In genomic region chr19:19474950-19475781, GRCh38 we compare ENCODE assay signal across 13 cellular contexts. TPM values are rescaled to one million over a fixed set of nuclear protein-coding genes. Genes with fewer than 3 reads are reported as not detected.
DNase-seq lines count a peak whose midpoint lies in the region; ATAC-seq, FAIRE-seq and TF ChIP-seq lines count a peak whose summit lies in the region.
"Had no signal": no experiment of that assay in that cellular context is flagged by ENCODE, and none has a peak within 500 bp of the region (broad histone marks: within the 10 kb centered on the region; RNA-seq: fewer than 3 reads in every experiment).

No MANE protein-coding gene starts in this region.

- peak overlapping the region; percentile 61 for H3K27ac ChIP-seq in skeletal muscle tissue (ENCODE audit: low read depth, low read length)
- H3K27ac ChIP-seq: body of pancreas had no signal

- H3K4me1 ChIP-seq in skeletal muscle tissue (ENCODE audit: control insufficient read depth in 3 of 3, insufficient read depth in 3 of 3, low read length in 3 of 3): peaks cover 24 to 38% (median 36%) of the 10 kb centered on the region in 3 donors

- peaks cover 0 to 6% (median 0%) of the 10 kb centered on the region in 3 donors for H3K36me3 ChIP-seq in skeletal muscle tissue (ENCODE audit: control insufficient read depth in 3 of 3, insufficient read depth in 3 of 3, low read length in 3 of 3)

- no peak for FAIRE-seq in GM19239 (lab: Jason Lieb, UNC)
- FAIRE-seq: H54, keratinocyte had no signal

- peak overlapping the region; percentile 88 for H3K27ac Mint-ChIP-seq in activated CD8-positive, alpha-beta memory T cell treated with anti-CD3 and anti-CD28 coated beads, Interleukin-2, amount 10 ng/mL, durations not matched to agents 7 days and 5 days
- peak overlapping the region; percentile 64 for H3K27ac Mint-ChIP-seq in activated B cell treated with CpG ODN at 0.5 μM for 24 hours

- peak overlapping the region; percentile 0 to 45 (median 40) for H3K9ac ChIP-seq in skeletal muscle tissue (ENCODE audit: low read depth in 1 of 3, low read length in 3 of 3)
- H3K9ac ChIP-seq: SK-N-SH had no signal

- H3K4me1 Mint-ChIP-seq in activated CD8-positive, alpha-beta memory T cell treated with anti-CD3 and anti-CD28 coated beads, Interleukin-2, amount 10 ng/mL, durations not matched to agents 7 days and 5 days: peaks cover 79% of the 10 kb centered on the region
- peaks cover 67% of the 10 kb centered on the region for H3K4me1 Mint-ChIP-seq in activated B cell treated with CpG ODN at 0.5 μM for 24 hours

- TF ChIP-seq CTCF in activated B cell treated with CpG ODN at 0.5 μM for 24 hours (IDR thresholded peaks at IDR 0.05): no peak

- DNase-seq in activated CD8-positive, alpha-beta memory T cell treated with anti-CD3 and anti-CD28 coated beads, Interleukin-2, amount 10 ng/mL, durations not matched to agents 7 days and 5 days: no peak
- DNase-seq in activated CD8-positive, alpha-beta memory T cell treated with anti-CD3 and anti-CD28 coated beads, Interleukin-2, amount 50 U/mL, for 4 hours: no peak
- DNase-seq in activated B cell treated with CpG ODN at 0.5 μM for 24 hours (no peak), left kidney (ENCODE audit: low read depth, low spot score) (peak; percentile 61), GM19239 (ENCODE audit: insufficient read length, low spot score) (no peak), SKM-1 (lab: John Stamatoyannopoulos, UW; ENCODE audit: unreplicated experiment) (no peak)
- DNase-seq: MM.1S, SK-N-SH had no signal

- H3K9me3 Mint-ChIP-seq in activated CD8-positive, alpha-beta memory T cell treated with anti-CD3 and anti-CD28 coated beads, Interleukin-2, amount 10 ng/mL, durations not matched to agents 7 days and 5 days (ENCODE audit: low read depth): no peaks in the 10 kb centered on the region
- no peaks in the 10 kb centered on the region for H3K9me3 Mint-ChIP-seq in activated B cell treated with CpG ODN at 0.5 μM for 24 hours

- peaks cover 44% of the 10 kb centered on the region for H3K36me3 Mint-ChIP-seq in activated CD8-positive, alpha-beta memory T cell treated with anti-CD3 and anti-CD28 coated beads, Interleukin-2, amount 10 ng/mL, durations not matched to agents 7 days and 5 days
- H3K36me3 Mint-ChIP-seq in activated B cell treated with CpG ODN at 0.5 μM for 24 hours (ENCODE audit: low read depth): peaks cover 37% of the 10 kb centered on the region

- no peak overlapping the region for H3K4me3 Mint-ChIP-seq in activated CD8-positive, alpha-beta memory T cell treated with anti-CD3 and anti-CD28 coated beads, Interleukin-2, amount 10 ng/mL, durations not matched to agents 7 days and 5 days
- peak overlapping the region; percentile 50 for H3K4me3 Mint-ChIP-seq in activated B cell treated with CpG ODN at 0.5 μM for 24 hours

- H3K9me3 ChIP-seq in skeletal muscle tissue (ENCODE audit: control insufficient read depth in 3 of 3, low read length in 3 of 3): no peaks in the 10 kb centered on the region
- H3K9me3 ChIP-seq: body of pancreas, SK-N-SH had no signal

- ATAC-seq in activated CD8-positive, alpha-beta memory T cell treated with anti-CD3 and anti-CD28 coated beads, Interleukin-2, amount 10 ng/mL, durations not matched to agents 7 days and 5 days: no peak
- ATAC-seq in activated B cell treated with CpG ODN at 0.5 μM for 24 hours (ENCODE audit: low read depth) (no peak), GM21737 (IDR thresholded peaks at IDR 0.05; ENCODE audit: unreplicated experiment) (no peak)
- ATAC-seq: body of pancreas had no signal

- peak overlapping the region in 2 of 3 donors; percentile 23 to 29 for H3K4me3 ChIP-seq in skeletal muscle tissue (ENCODE audit: low read length in 3 of 3)
- H3K4me3 ChIP-seq: body of pancreas had no signal

- no peaks in the 10 kb centered on the region for H3K27me3 Mint-ChIP-seq in activated CD8-positive, alpha-beta memory T cell treated with anti-CD3 and anti-CD28 coated beads, Interleukin-2, amount 10 ng/mL, durations not matched to agents 7 days and 5 days
- H3K27me3 Mint-ChIP-seq in activated B cell treated with CpG ODN at 0.5 μM for 24 hours: no peaks in the 10 kb centered on the region

- intact Hi-C loops in activated B cell treated with CpG ODN at 0.5 μM for 24 hours (cut with micrococcal nuclease): loop anchor here (2.0 kb wide), 1 partner anchor 14 kb away; no protein-coding TSS in a partner anchor

- H3K27me3 ChIP-seq in skeletal muscle tissue (ENCODE audit: control insufficient read depth in 3 of 3, insufficient read depth in 3 of 3, low read length in 3 of 3): no peaks in the 10 kb centered on the region
- H3K27me3 ChIP-seq: body of pancreas had no signal

- POLR2A ChIA-PET in activated B cell treated with CpG ODN at 0.5 μM for 24 hours (lab: Charles Lee): no interaction called here

- CTCF ChIA-PET in activated CD8-positive, alpha-beta memory T cell treated with anti-CD3 and anti-CD28 coated beads, Interleukin-2, amount 10 ng/mL, durations not matched to agents 7 days and 5 days (lab: Charles Lee): interaction anchor here (1.0 to 1.9 kb wide), 4 partner anchors 14 to 31 kb away, joined by 3 to 11 read pairs (median 4); no protein-coding TSS in a partner anchor
- CTCF ChIA-PET in activated B cell treated with CpG ODN at 0.5 μM for 24 hours (lab: Charles Lee): interaction anchor here (0.6 to 1.0 kb wide), 2 partner anchors 16 to 367 kb away, joined by 3 read pairs; no protein-coding TSS in a partner anchor

RNA-seq across cellular contexts. Expression of gene TSSK6, which starts 40.2 kb away (rescaled TPM):
- total RNA-seq in activated CD8-positive, alpha-beta memory T cell treated with anti-CD3 and anti-CD28 coated beads, Interleukin-2, amount 10 ng/mL, durations not matched to agents 7 days and 5 days: 1 to 10 TPM; 4.2 to 6.3 TPM
- 4.0 and 4.3 TPM in 2 replicates for total RNA-seq in activated B cell treated with CpG ODN at 0.5 μM for 24 hours
- total RNA-seq in skeletal muscle tissue: not detected

RNA-seq across cellular contexts. Expression of gene NDUFA13, which starts 40.9 kb away (rescaled TPM):
- total RNA-seq in activated CD8-positive, alpha-beta memory T cell treated with anti-CD3 and anti-CD28 coated beads, Interleukin-2, amount 10 ng/mL, durations not matched to agents 7 days and 5 days: 100 to 1,000 TPM; 372 to 417 TPM
- total RNA-seq in activated B cell treated with CpG ODN at 0.5 μM for 24 hours: 294 and 317 TPM in 2 replicates
- total RNA-seq in skeletal muscle tissue: 169 TPM

RNA-seq across cellular contexts. Expression of gene YJEFN3, which starts 53.5 kb away (rescaled TPM):
- total RNA-seq in activated CD8-positive, alpha-beta memory T cell treated with anti-CD3 and anti-CD28 coated beads, Interleukin-2, amount 10 ng/mL, durations not matched to agents 7 days and 5 days: 1 to 10 TPM; 7.4 to 9.9 TPM
- 7.8 and 9.1 TPM in 2 replicates for total RNA-seq in activated B cell treated with CpG ODN at 0.5 μM for 24 hours
- total RNA-seq in skeletal muscle tissue: 0.52 TPM
